In the genomic region with DNA sequence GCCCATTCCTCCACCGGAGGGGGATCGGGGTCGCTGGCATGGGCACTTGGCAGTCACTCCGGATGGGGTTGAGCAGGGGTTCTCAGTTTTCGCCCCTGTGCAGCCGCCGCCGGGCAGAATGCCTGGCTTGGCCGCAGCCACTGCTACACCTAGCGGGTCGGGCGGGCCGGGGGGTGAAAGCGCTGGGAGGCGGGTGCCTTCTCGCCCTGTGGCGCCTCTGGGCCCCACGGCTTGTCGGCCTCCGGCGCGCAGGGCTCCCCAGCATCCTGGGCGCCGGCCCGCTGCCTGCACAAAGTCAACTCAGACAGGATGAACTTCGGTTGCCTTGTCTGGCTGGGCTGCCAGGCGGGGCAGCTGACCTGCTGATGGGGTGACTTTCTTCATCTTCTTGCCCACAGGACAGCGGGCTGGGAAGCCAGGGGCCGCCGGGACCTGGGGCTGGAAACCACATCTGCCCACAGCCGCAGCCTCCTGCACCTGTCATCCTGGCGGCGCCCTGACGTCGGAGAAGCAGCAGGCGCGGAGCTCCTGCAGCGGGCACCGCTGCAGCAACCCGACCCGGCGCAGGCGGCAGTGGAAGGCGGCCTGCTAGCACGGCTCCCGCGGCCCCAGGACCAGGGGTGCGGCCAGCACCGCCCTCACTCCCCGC, we compare ENCODE assay signal across 8 cellular contexts. TPM values are rescaled to one million over a fixed set of nuclear protein-coding genes. Genes with fewer than 3 reads are reported as not detected.
A peak's percentile ranks its signal among the peaks of the same experiment; 100 is the strongest.
DNase-seq lines count a peak whose midpoint lies in the region; ATAC-seq and TF ChIP-seq lines count a peak whose summit lies in the region.

No MANE protein-coding gene starts in this region.

- no TSS peak for BruUV-seq in mammary epithelial cell (replicated peaks; lab: Mats Ljungman, UMichigan)

- TF ChIP-seq POLR2A in GM18505 (IDR thresholded peaks at IDR 0.05; ENCODE audit: borderline replicate concordance, extremely low read depth, insufficient read depth, insufficient read length): no peak

- dilution Hi-C loops in mammary epithelial cell (cut with HindIII; ENCODE audit: low sequenced_read_pairs): no loop called here

- no peak overlapping the region for H3K27ac ChIP-seq in mammary epithelial cell (ENCODE audit: insufficient read depth, low read depth, low read length)

- TF ChIP-seq CTCF in mammary epithelial cell (conservative IDR thresholded peaks at IDR 0.05 in 1 of 2, IDR thresholded peaks at IDR 0.05 in 1 of 2; ENCODE audit: extremely low read depth in 1 of 2, insufficient read depth in 1 of 2, low read depth in 1 of 2, low read length in 2 of 2): no peak

- no peaks in the 10 kb centered on the region for H4K20me1 ChIP-seq in mammary epithelial cell (ENCODE audit: insufficient read depth, low read length)

- H3K27ac Mint-ChIP-seq in T-helper 2 cell treated with Interferon-gamma antibody and Interleukin-4, amounts not matched to agents 5 μg/mL and 100 μg/mL, for 36 hours: no peak overlapping the region
- H3K27ac Mint-ChIP-seq in stimulated activated effector memory CD8-positive, alpha-beta T cell treated with anti-CD3 and anti-CD28 coated beads, Interleukin-12 subunit alpha, Interleukin-12 subunit beta, amount 100 ng/mL, for 72 hours: peak overlapping the region; percentile 40

- peak overlapping the region; percentile 95 for H3K4me2 ChIP-seq in mammary epithelial cell (ENCODE audit: insufficient read depth, low read depth, low read length)

- peaks cover 10% of the 10 kb centered on the region for H3K4me1 Mint-ChIP-seq in T-helper 2 cell treated with Interferon-gamma antibody and Interleukin-4, amounts not matched to agents 5 μg/mL and 100 μg/mL, for 36 hours (ENCODE audit: low read depth)
- H3K4me1 Mint-ChIP-seq in stimulated activated effector memory CD8-positive, alpha-beta T cell treated with anti-CD3 and anti-CD28 coated beads, Interleukin-12 subunit alpha, Interleukin-12 subunit beta, amount 100 ng/mL, for 72 hours: peaks cover 17% of the 10 kb centered on the region

- in situ Hi-C loops in mammary epithelial cell (cut with MboI; ENCODE audit: low sequenced_read_pairs in 2 of 2): no loop called here

- CTCF ChIA-PET in mammary epithelial cell (lab: Charles Lee; ENCODE audit: low non-redundant PET): interaction anchor here (0.7 kb wide), 1 partner anchor 23 kb away, joined by 4 read pairs; no protein-coding TSS in a partner anchor

- DNase-seq in T-helper 2 cell treated with Interferon-gamma antibody and Interleukin-4, amounts not matched to agents 5 μg/mL and 100 μg/mL, for 36 hours (ENCODE audit: low spot score): peak; percentile 25
- peak; percentile 24 for DNase-seq in mammary epithelial cell
- DNase-seq in medulla oblongata (ENCODE audit: extremely low spot score): peak; percentile 7
- DNase-seq in stimulated activated effector memory CD8-positive, alpha-beta T cell treated with anti-CD3 and anti-CD28 coated beads, Interleukin-12 subunit alpha, Interleukin-12 subunit beta, amount 100 ng/mL, for 72 hours (ENCODE audit: low spot score in 2 of 2): peak; percentile 14 to 66
- DNase-seq in GDM1 (lab: John Stamatoyannopoulos, UW): no peak

- H3K79me2 ChIP-seq in mammary epithelial cell (ENCODE audit: insufficient read depth, low read length): peaks cover 3% of the 10 kb centered on the region

- H3K27me3 Mint-ChIP-seq in T-helper 2 cell treated with Interferon-gamma antibody and Interleukin-4, amounts not matched to agents 5 μg/mL and 100 μg/mL, for 36 hours (ENCODE audit: low read depth): peaks cover 48% of the 10 kb centered on the region

- H3K9me3 Mint-ChIP-seq in T-helper 2 cell treated with Interferon-gamma antibody and Interleukin-4, amounts not matched to agents 5 μg/mL and 100 μg/mL, for 36 hours: peaks cover 12% of the 10 kb centered on the region
- H3K9me3 Mint-ChIP-seq in stimulated activated effector memory CD8-positive, alpha-beta T cell treated with anti-CD3 and anti-CD28 coated beads, Interleukin-12 subunit alpha, Interleukin-12 subunit beta, amount 100 ng/mL, for 72 hours: peaks cover 6% of the 10 kb centered on the region

- 11% methylated on average over 10 of the region's 50 CpGs for WGBS in mammary epithelial cell (ENCODE audit: low coverage, missing lambda C conversion rate)

- H3K9ac ChIP-seq in mammary epithelial cell (ENCODE audit: insufficient read depth, low read length): no peak overlapping the region

- ATAC-seq in GM18505 (IDR thresholded peaks at IDR 0.05; ENCODE audit: unreplicated experiment): peak; percentile 33
- ATAC-seq in HG03066 (IDR thresholded peaks at IDR 0.05; ENCODE audit: low read depth, unreplicated experiment): peak; percentile 31
- peak; percentile 66 for ATAC-seq in stimulated activated effector memory CD8-positive, alpha-beta T cell treated with anti-CD3 and anti-CD28 coated beads, Interleukin-12 subunit alpha, Interleukin-12 subunit beta, amount 100 ng/mL, for 72 hours
- no peak for ATAC-seq in GM19328 (IDR thresholded peaks at IDR 0.05; ENCODE audit: unreplicated experiment)

- peak overlapping the region; percentile 63 to 84 (median 69) for H3K4me3 ChIP-seq in mammary epithelial cell (replicated peaks in 1 of 3; ENCODE audit: insufficient read depth in 1 of 3, low read depth in 2 of 3, low read length in 3 of 3)

- intact Hi-C loops in mammary epithelial cell (cut with micrococcal nuclease): no loop called here

- H3K4me3 Mint-ChIP-seq in T-helper 2 cell treated with Interferon-gamma antibody and Interleukin-4, amounts not matched to agents 5 μg/mL and 100 μg/mL, for 36 hours: peak overlapping the region; percentile 88
- H3K4me3 Mint-ChIP-seq in stimulated activated effector memory CD8-positive, alpha-beta T cell treated with anti-CD3 and anti-CD28 coated beads, Interleukin-12 subunit alpha, Interleukin-12 subunit beta, amount 100 ng/mL, for 72 hours: peak overlapping the region; percentile 79

- peaks cover 17% of the 10 kb centered on the region for H3K4me1 ChIP-seq in mammary epithelial cell (ENCODE audit: insufficient read depth, low read length)

- no peaks in the 10 kb centered on the region for H3K9me3 ChIP-seq in mammary epithelial cell (replicated peaks; ENCODE audit: insufficient read depth, low read length)

- no peaks in the 10 kb centered on the region for H3K27me3 ChIP-seq in mammary epithelial cell (ENCODE audit: insufficient read depth, low read length)

- H3K36me3 ChIP-seq in mammary epithelial cell (ENCODE audit: insufficient read depth, low read length): no peaks in the 10 kb centered on the region

- peak overlapping the region; percentile 96 for H2AFZ ChIP-seq in mammary epithelial cell (ENCODE audit: low read depth, low read length)

- peaks cover 2% of the 10 kb centered on the region for H3K36me3 Mint-ChIP-seq in T-helper 2 cell treated with Interferon-gamma antibody and Interleukin-4, amounts not matched to agents 5 μg/mL and 100 μg/mL, for 36 hours (ENCODE audit: low read depth)
- H3K36me3 Mint-ChIP-seq in stimulated activated effector memory CD8-positive, alpha-beta T cell treated with anti-CD3 and anti-CD28 coated beads, Interleukin-12 subunit alpha, Interleukin-12 subunit beta, amount 100 ng/mL, for 72 hours: no peaks in the 10 kb centered on the region

RNA-seq across cellular contexts. Expression of a gene that starts 1.2 kb away (rescaled TPM):
- 10 to 100 TPM in 1 of 2 donors, 1 to 10 TPM in 1; 1.8 to 10.4 TPM for total RNA-seq in mammary epithelial cell
- polyA plus RNA-seq in mammary epithelial cell: 1.9 TPM
- 0.26 TPM for polyA minus RNA-seq in mammary epithelial cell
